In genomic region chr3:29868702-29869101, GRCh38 we compare ENCODE assay signal across 14 cellular contexts.
DNase-seq lines count a peak whose midpoint lies in the region; ATAC-seq and TF ChIP-seq lines count a peak whose summit lies in the region.
"Had no signal": no experiment of that assay in that cellular context is flagged by ENCODE, and none has a peak within 500 bp of the region (broad histone marks: within the 10 kb centered on the region; RNA-seq: fewer than 3 reads in every experiment).

No MANE protein-coding gene starts in this region.

- H3K36me3 Mint-ChIP-seq in H9 (ENCODE audit: insufficient read depth in 1 of 3, low read depth in 3 of 3) (no peaks in the 10 kb centered on the region), WTC11 (no peaks in the 10 kb centered on the region), neural progenitor cell (peaks cover 3% of the 10 kb centered on the region)
- no peaks in the 10 kb centered on the region for H3K36me3 Mint-ChIP-seq in activated CD8-positive, alpha-beta T cell treated with anti-CD3 and anti-CD28 coated beads, Interleukin-2, amount 10 ng/mL, durations not matched to agents 7 days and 5 days (ENCODE audit: low read depth)
- H3K36me3 Mint-ChIP-seq: CD8-positive, alpha-beta T cell had no signal

- CTCF ChIA-PET in WTC11 (lab: Charles Lee), result interaction anchor here (1.0 kb wide), 1 partner anchor 12 kb away, joined by 4 read pairs; no protein-coding TSS in a partner anchor
- CTCF ChIA-PET in activated CD8-positive, alpha-beta T cell treated with anti-CD3 and anti-CD28 coated beads, Interleukin-2, amount 10 ng/mL, durations not matched to agents 7 days and 5 days (lab: Charles Lee), result no interaction called here

- no peak overlapping the region for H4K5ac ChIP-seq in H9 (ENCODE audit: insufficient read length, low read depth, low read length)

- H3K27ac Mint-ChIP-seq in H9, result no peak overlapping the region
- no peak overlapping the region for H3K27ac Mint-ChIP-seq in WTC11
- H3K27ac Mint-ChIP-seq in neural progenitor cell, result no peak overlapping the region
- H3K27ac Mint-ChIP-seq in activated CD8-positive, alpha-beta T cell treated with anti-CD3 and anti-CD28 coated beads, Interleukin-2, amount 10 ng/mL, durations not matched to agents 7 days and 5 days, result no peak overlapping the region
- H3K27ac Mint-ChIP-seq: B cell; CD8-positive, alpha-beta T cell had no signal

- TF ChIP-seq CTCF in H9 (conservative IDR thresholded peaks at IDR 0.05) (no peak), WTC11 (IDR thresholded peaks at IDR 0.05) (no peak), neural progenitor cell (IDR thresholded peaks at IDR 0.05) (no peak)

- H3K4me3 Mint-ChIP-seq in H9, result no peak overlapping the region
- no peak overlapping the region for H3K4me3 Mint-ChIP-seq in WTC11
- no peak overlapping the region for H3K4me3 Mint-ChIP-seq in neural progenitor cell
- no peak overlapping the region for H3K4me3 Mint-ChIP-seq in activated CD8-positive, alpha-beta T cell treated with anti-CD3 and anti-CD28 coated beads, Interleukin-2, amount 10 ng/mL, durations not matched to agents 7 days and 5 days
- H3K4me3 Mint-ChIP-seq: B cell; CD8-positive, alpha-beta T cell had no signal

- peak; percentile 62 for ATAC-seq in WTC11
- ATAC-seq in activated CD8-positive, alpha-beta T cell treated with anti-CD3 and anti-CD28 coated beads, Interleukin-2, amount 10 ng/mL, durations not matched to agents 7 days and 5 days, result no peak
- ATAC-seq: CD8-positive, alpha-beta T cell had no signal

- H2AFZ ChIP-seq in H9 (ENCODE audit: low read length) (no peak overlapping the region), neural progenitor cell (replicated peaks) (peak overlapping the region; percentile 78)

- H3K4me1 Mint-ChIP-seq in H9, result peaks cover 18% of the 10 kb centered on the region in 2 experiments
- H3K4me1 Mint-ChIP-seq in WTC11, result peaks cover 18% of the 10 kb centered on the region
- H3K4me1 Mint-ChIP-seq in neural progenitor cell, result peaks cover 5% of the 10 kb centered on the region
- H3K4me1 Mint-ChIP-seq in activated CD8-positive, alpha-beta T cell treated with anti-CD3 and anti-CD28 coated beads, Interleukin-2, amount 10 ng/mL, durations not matched to agents 7 days and 5 days (ENCODE audit: low read depth), result no peaks in the 10 kb centered on the region
- H3K4me1 Mint-ChIP-seq: B cell had no signal

- no peak overlapping the region for H3K23ac ChIP-seq in H9 (ENCODE audit: insufficient read length, low read depth, low read length)

- DNase-seq in H9 (peak; percentile 32), WTC11 (ENCODE audit: low spot score) (no peak), iPS-NIHi11 (ENCODE audit: low spot score) (peak; percentile 13), neural progenitor cell (ENCODE audit: low spot score) (no peak), NCI-H187 (lab: John Stamatoyannopoulos, UW) (no peak), COLO829 (ENCODE audit: low spot score) (no peak)
- no peak for DNase-seq in activated CD8-positive, alpha-beta T cell treated with anti-CD3 and anti-CD28 coated beads, Interleukin-2, amount 10 ng/mL, durations not matched to agents 7 days and 5 days
- DNase-seq: CD8-positive, alpha-beta T cell; COR-L47; GDM1; KG1 had no signal

- H3K9ac ChIP-seq in H9 (ENCODE audit: extremely low read depth, insufficient read length, low read length) (no peak overlapping the region), neural progenitor cell (no peak overlapping the region)
- H3K9ac ChIP-seq: BLaER1 treated with 17β-estradiol and CSF1 and Interleukin-3, amounts not matched to agents 10 nM and 100 nM had no signal

- H3K79me1 ChIP-seq in H9 (ENCODE audit: insufficient read depth, low read depth, low read length, poor library complexity, severe bottlenecking), result no peaks in the 10 kb centered on the region

- no peak overlapping the region for H3K18ac ChIP-seq in H9 (ENCODE audit: insufficient read length, low read depth, low read length)

- no peaks in the 10 kb centered on the region for H3F3A ChIP-seq in neural progenitor cell (ENCODE audit: low read depth)

- no CpG with 5 or more reads among the region's 3 CpGs for WGBS in H9 (ENCODE audit: extremely low coverage, insufficient read length, low lambda C conversion rate)

- H3K4me1 ChIP-seq in H9 (ENCODE audit: insufficient read depth, low read length), result no peaks in the 10 kb centered on the region
- H3K4me1 ChIP-seq in neural progenitor cell, result peaks cover 13% of the 10 kb centered on the region
- H3K4me1 ChIP-seq: BLaER1 treated with 17β-estradiol and CSF1 and Interleukin-3, amounts not matched to agents 10 nM and 100 nM; HAP-1 had no signal

- H3K4ac ChIP-seq in H9 (ENCODE audit: low read depth, low read length), result no peak overlapping the region

- no peak overlapping the region for H2BK12ac ChIP-seq in H9 (ENCODE audit: insufficient read length, low read depth, low read length)

- H3K27me3 ChIP-seq in H9 (ENCODE audit: insufficient read depth, low read length) (no peaks in the 10 kb centered on the region), neural progenitor cell (no peaks in the 10 kb centered on the region)
- H3K27me3 ChIP-seq: BLaER1 treated with 17β-estradiol and CSF1 and Interleukin-3, amounts not matched to agents 10 nM and 100 nM had no signal

- H2BK5ac ChIP-seq in H9 (ENCODE audit: insufficient read length, low read length), result no peak overlapping the region

- H3K23me2 ChIP-seq in H9 (ENCODE audit: insufficient read length, low read depth, low read length, poor library complexity, severe bottlenecking), result no peaks in the 10 kb centered on the region

- no peak overlapping the region for H3K56ac ChIP-seq in H9 (ENCODE audit: insufficient read length, low read depth, low read length)

- no peak overlapping the region for H2BK15ac ChIP-seq in H9 (ENCODE audit: low read depth, low read length)

- H3K36me3 ChIP-seq in neural progenitor cell, result no peaks in the 10 kb centered on the region
- H3K36me3 ChIP-seq: BLaER1 treated with 17β-estradiol and CSF1 and Interleukin-3, amounts not matched to agents 10 nM and 100 nM; HAP-1 had no signal

- no peak overlapping the region for H3K4me3 ChIP-seq in neural progenitor cell
- H3K4me3 ChIP-seq: BLaER1 treated with 17β-estradiol and CSF1 and Interleukin-3, amounts not matched to agents 10 nM and 100 nM; HAP-1 had no signal

- H3K79me2 ChIP-seq in H9 (ENCODE audit: insufficient read depth, low read length) (no peaks in the 10 kb centered on the region), neural progenitor cell (ENCODE audit: low read depth) (no peaks in the 10 kb centered on the region)

- no peak overlapping the region for H4K8ac ChIP-seq in H9 (replicated peaks; ENCODE audit: insufficient read length, low read depth, low read length)

- H4K20me1 ChIP-seq in H9 (ENCODE audit: control insufficient read depth, insufficient read depth, insufficient read length) (no peaks in the 10 kb centered on the region), neural progenitor cell (ENCODE audit: low read depth) (no peaks in the 10 kb centered on the region)
- H4K20me1 ChIP-seq: BLaER1 treated with 17β-estradiol and CSF1 and Interleukin-3, amounts not matched to agents 10 nM and 100 nM had no signal

- H3K14ac ChIP-seq in H9 (ENCODE audit: insufficient read depth, low read length), result no peak overlapping the region

- no peak overlapping the region for H2AK5ac ChIP-seq in H9 (ENCODE audit: insufficient read length, low read length)

- H2BK120ac ChIP-seq in H9 (ENCODE audit: low read depth, low read length, poor library complexity, severe bottlenecking), result no peak overlapping the region

- H2BK20ac ChIP-seq in H9 (ENCODE audit: low read depth, low read length, poor library complexity, severe bottlenecking), result no peak overlapping the region

- H3K9me3 Mint-ChIP-seq in H9 (no peaks in the 10 kb centered on the region), WTC11 (peaks cover 3% of the 10 kb centered on the region; the same call in 1 of the 2 replicates), neural progenitor cell (peaks cover 4% of the 10 kb centered on the region)
- no peaks in the 10 kb centered on the region for H3K9me3 Mint-ChIP-seq in activated CD8-positive, alpha-beta T cell treated with anti-CD3 and anti-CD28 coated beads, Interleukin-2, amount 10 ng/mL, durations not matched to agents 7 days and 5 days (ENCODE audit: insufficient read depth)
- H3K9me3 Mint-ChIP-seq: CD8-positive, alpha-beta T cell had no signal

- H4K91ac ChIP-seq in H9 (ENCODE audit: insufficient read length, low read depth, low read length), result no peak overlapping the region

- POLR2A ChIA-PET in WTC11 (lab: Charles Lee), result no interaction called here
- POLR2A ChIA-PET in activated CD8-positive, alpha-beta T cell treated with anti-CD3 and anti-CD28 coated beads, Interleukin-2, amount 10 ng/mL, durations not matched to agents 7 days and 5 days (lab: Charles Lee), result no interaction called here

- no peak overlapping the region for H3K4me2 ChIP-seq in H9 (ENCODE audit: insufficient read depth, insufficient read length, low read length)
- H3K4me2 ChIP-seq in neural progenitor cell, result peak overlapping the region; percentile 22
- H3K4me2 ChIP-seq: BLaER1 treated with 17β-estradiol and CSF1 and Interleukin-3, amounts not matched to agents 10 nM and 100 nM had no signal

- H3T11ph ChIP-seq in H9 (ENCODE audit: low read length), result no peak overlapping the region

- H3K27ac ChIP-seq in H9 (ENCODE audit: insufficient read length, low read depth, low read length), result no peak overlapping the region
- H3K27ac ChIP-seq in neural progenitor cell, result no peak overlapping the region
- H3K27ac ChIP-seq: BLaER1 treated with 17β-estradiol and CSF1 and Interleukin-3, amounts not matched to agents 10 nM and 100 nM had no signal

- H3K9me3 ChIP-seq in H9 (ENCODE audit: control insufficient read depth, low read depth, low read length), result no peaks in the 10 kb centered on the region
- H3K9me3 ChIP-seq in neural progenitor cell (ENCODE audit: low read depth), result no peaks in the 10 kb centered on the region
- H3K9me3 ChIP-seq: BLaER1 treated with 17β-estradiol and CSF1 and Interleukin-3, amounts not matched to agents 10 nM and 100 nM; HAP-1 had no signal

- H3K27me3 Mint-ChIP-seq in H9 (ENCODE audit: low read depth), result no peaks in the 10 kb centered on the region
- H3K27me3 Mint-ChIP-seq in WTC11 (ENCODE audit: low read depth), result no peaks in the 10 kb centered on the region
- H3K27me3 Mint-ChIP-seq in neural progenitor cell (ENCODE audit: insufficient read depth, low read depth), result no peaks in the 10 kb centered on the region
- H3K27me3 Mint-ChIP-seq in activated CD8-positive, alpha-beta T cell treated with anti-CD3 and anti-CD28 coated beads, Interleukin-2, amount 10 ng/mL, durations not matched to agents 7 days and 5 days (ENCODE audit: low read depth), result no peaks in the 10 kb centered on the region
- H3K27me3 Mint-ChIP-seq: B cell had no signal

TF ChIP-seq in WTC11, 78 proteins besides CTCF, POLR2A, EP300 and RAD21 (continues in another document):
- TF ChIP-seq TP53 (CRISPR knock-in tag; IDR thresholded peaks at IDR 0.05), result no peak
- no peak for TF ChIP-seq NR2C2 (CRISPR knock-in tag; IDR thresholded peaks at IDR 0.05)

Comparison
In these comparisons a context has a peak if more than half of its experiments do, and no peak if none do; other contexts are left out.
1. DNase-seq: peak in H9 (single experiment) and iPS-NIHi11 (single experiment); none in WTC11 (single experiment), neural progenitor cell (single experiment), NCI-H187 (0 of 2), activated CD8-positive, alpha-beta T cell treated with anti-CD3 and anti-CD28 coated beads, Interleukin-2, amount 10 ng/mL, durations not matched to agents 7 days and 5 days (single experiment) and COLO829 (single experiment).